ENCODE assay signal across 7 cellular contexts in the genomic region with DNA sequence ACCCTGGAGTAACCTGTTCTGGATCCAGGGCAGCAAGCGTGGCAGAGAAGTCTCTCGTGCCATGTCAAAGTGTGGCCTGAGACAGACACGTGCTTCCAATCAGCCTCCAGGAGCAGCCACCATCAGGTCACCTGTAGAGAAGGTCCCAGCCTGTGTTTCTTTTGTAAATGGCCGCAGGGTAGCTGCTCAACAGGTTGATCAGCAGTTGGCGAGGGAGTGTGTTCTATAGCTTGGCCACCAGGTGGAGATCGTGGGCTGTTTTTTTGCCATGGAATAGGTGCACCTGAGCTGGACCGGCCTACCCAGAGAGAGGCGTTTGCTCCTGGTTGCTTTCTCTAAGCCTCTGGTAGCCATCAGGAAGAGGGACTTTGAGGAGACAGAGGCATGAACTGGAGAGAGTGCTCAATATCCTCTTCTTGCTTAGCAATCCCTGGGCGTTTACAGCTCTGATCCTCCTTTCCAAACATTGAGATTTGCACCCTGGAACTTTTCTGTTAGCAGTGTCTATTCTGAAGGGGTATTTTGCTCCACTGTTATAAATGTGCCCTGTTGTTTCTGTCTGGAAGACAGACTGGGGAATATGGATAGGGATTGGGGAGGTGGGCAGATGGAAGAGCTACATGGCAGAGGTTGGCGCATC.
DNase-seq lines count a peak whose midpoint lies in the region; ATAC-seq and TF ChIP-seq lines count a peak whose summit lies in the region.

No MANE protein-coding gene starts in this region.

- DNase-seq in NCI-H1417 treated with DMSO at 0.1 percent for 48 hours (lab: John Stamatoyannopoulos, UW), result peak; percentile 47
- DNase-seq in T-helper 1 cell, result peak in 4 of 5 donors; percentile 35 to 44 (median 38)
- DNase-seq in anterior cingulate cortex (lab: John Stamatoyannopoulos, UW), result peak in 38 of 58 donors; percentile 2 to 66 (median 15)
- DNase-seq in iPS-NIHi7 (ENCODE audit: extremely low spot score), result peak; percentile 85
- DNase-seq in stimulated activated CD4-positive, alpha-beta T cell treated with anti-CD3 and anti-CD28 coated beads, Interleukin-1b, Interleukin-23, amount 100 ng/mL, for 24 hours (ENCODE audit: low read depth in 4 of 4, low spot score in 1 of 4), result peak; percentile 11 to 53 (median 44)

- TF ChIP-seq POLR2A in GM18505 (IDR thresholded peaks at IDR 0.05; ENCODE audit: borderline replicate concordance, extremely low read depth, insufficient read depth, insufficient read length), result no peak

- peak; percentile 82 for ATAC-seq in GM18505 (IDR thresholded peaks at IDR 0.05; ENCODE audit: unreplicated experiment)
- peak; percentile 87 for ATAC-seq in HG02759 (IDR thresholded peaks at IDR 0.05; ENCODE audit: unreplicated experiment)

Comparison
In these comparisons a context has a peak if more than half of its experiments do, and no peak if none do; other contexts are left out.
1. Peak in every context shown above with its lines: DNase-seq and ATAC-seq.
2. DNase-seq: peak in every context shown above with its lines; median percentile 85 in iPS-NIHi7; 47 in NCI-H1417 treated with DMSO at 0.1 percent for 48 hours; 44 in stimulated activated CD4-positive, alpha-beta T cell treated with anti-CD3 and anti-CD28 coated beads, Interleukin-1b, Interleukin-23, amount 100 ng/mL, for 24 hours; 38 in T-helper 1 cell; 15 in anterior cingulate cortex.